In genomic region chr3:112390783-112391641, GRCh38 we compare ENCODE assay signal across 8 cellular contexts. TPM values are rescaled to one million over a fixed set of nuclear protein-coding genes. Genes with fewer than 3 reads are reported as not detected.
DNase-seq lines count a peak whose midpoint lies in the region; ATAC-seq, FAIRE-seq and TF ChIP-seq lines count a peak whose summit lies in the region.

No MANE protein-coding gene starts in this region.

- no peaks in the 10 kb centered on the region for H3K27me3 ChIP-seq in gastroesophageal sphincter
- H3K27me3 ChIP-seq in pancreas = peaks cover 0 to 3% (median 0%) of the 10 kb centered on the region in 4 donors
- H3K27me3 ChIP-seq in gastrocnemius medialis = no peaks in the 10 kb centered on the region

- peak; percentile 81 for ATAC-seq in gastroesophageal sphincter
- peak in 3 of 4 donors; percentile 18 to 69 (median 66) for ATAC-seq in pancreas
- no peak for ATAC-seq in gastrocnemius medialis
- ATAC-seq in GM19397 (IDR thresholded peaks at IDR 0.05; ENCODE audit: unreplicated experiment) = no peak

- H3K27ac ChIP-seq in gastroesophageal sphincter = peak overlapping the region; percentile 71 to 85 (median 82)
- H3K27ac ChIP-seq in pancreas = peak overlapping the region in 2 of 4 donors; percentile 27 to 34
- peak overlapping the region in 2 of 4 donors; percentile 7 to 35 for H3K27ac ChIP-seq in gastrocnemius medialis

- intact Hi-C loops in pancreas (cut with DNase I) (no loop called here), gastrocnemius medialis (cut with DNase I; ENCODE audit: low total_unique reads) (no loop called here)

- no peak for TF ChIP-seq EP300 in gastroesophageal sphincter (IDR thresholded peaks at IDR 0.05)

- FAIRE-seq in H54 (lab: Jason Lieb, UNC) (peak; percentile 98), pancreas (lab: Jason Lieb, UNC) (peak; percentile 68)

- DNase-seq in A172 (ENCODE audit: low spot score) (peak; percentile 95), H54 (ENCODE audit: insufficient read length, low spot score) (peak; percentile 24), pancreas (no peak), gastrocnemius medialis (no peak), SKM-1 (lab: John Stamatoyannopoulos, UW; ENCODE audit: unreplicated experiment) (no peak)

- TF ChIP-seq CTCF in WI38 (IDR thresholded peaks at IDR 0.05; ENCODE audit: low read depth, low read length) = no peak
- TF ChIP-seq CTCF in gastroesophageal sphincter (IDR thresholded peaks at IDR 0.05) = no peak
- TF ChIP-seq CTCF in pancreas (IDR thresholded peaks at IDR 0.05) = no peak
- no peak for TF ChIP-seq CTCF in gastrocnemius medialis (IDR thresholded peaks at IDR 0.05 in 4 of 5, conservative IDR thresholded peaks at IDR 0.05 in 1 of 5)

- no peaks in the 10 kb centered on the region for H3K36me3 ChIP-seq in gastroesophageal sphincter
- no peaks in the 10 kb centered on the region for H3K36me3 ChIP-seq in pancreas
- no peaks in the 10 kb centered on the region for H3K36me3 ChIP-seq in gastrocnemius medialis

- WGBS in gastroesophageal sphincter (ENCODE audit: low coverage in 1 of 2), 2 donors = 3 to 12% methylated on average over 3 to 4 of the region's 4 CpGs
- 24 to 29% methylated on average over 4 of the region's 4 CpGs for WGBS in pancreas, 2 donors

- H3K4me3 ChIP-seq in WI38 (ENCODE audit: low read depth, low read length) (peak overlapping the region; percentile 3; the same call in 1 of the 2 replicates), gastroesophageal sphincter (no peak overlapping the region), pancreas (no peak overlapping the region), gastrocnemius medialis (no peak overlapping the region)

- in situ Hi-C loops in gastrocnemius medialis (cut with MboI; ENCODE audit: low sequenced_read_pairs in 4 of 4) = no loop called here

- H3K4me1 ChIP-seq in gastroesophageal sphincter (peaks cover 3 to 34% (median 10%) of the 10 kb centered on the region in 3 donors), pancreas (no peaks in the 10 kb centered on the region), gastrocnemius medialis (no peaks in the 10 kb centered on the region)

- H3K9me3 ChIP-seq in gastroesophageal sphincter (no peaks in the 10 kb centered on the region), pancreas (no peaks in the 10 kb centered on the region), gastrocnemius medialis (no peaks in the 10 kb centered on the region)

- TF ChIP-seq POLR2A in H54 (IDR thresholded peaks at IDR 0.05; ENCODE audit: low read depth, low read length) (no peak), gastroesophageal sphincter (IDR thresholded peaks at IDR 0.05) (no peak), gastrocnemius medialis (IDR thresholded peaks at IDR 0.05) (no peak)

RNA-seq across cellular contexts. Expression of gene CD200, which starts 58.1 kb away (rescaled TPM):
- not detected in 2 replicates for total RNA-seq in A172 (2014; rRNA removed; shearing (Covaris generic))
- total RNA-seq in gastroesophageal sphincter (10 to 100 TPM in 1 of 4 donors, 1 to 10 TPM in 3; 2.5 to 15.6 (median 4.8) TPM), pancreas (1 to 10 TPM; 1.1 to 4.8 (median 2.5) TPM), gastrocnemius medialis (under 1 TPM; 0.27 to 0.76 (median 0.36) TPM)
- 10 to 100 TPM in 1 of 2 donors, 1 to 10 TPM in 1; 3.4 to 22.2 TPM for polyA plus RNA-seq in pancreas

Comparison
In these comparisons a context has a peak if more than half of its experiments do, and no peak if none do; other contexts are left out.
1. DNase-seq: peak in A172 (single experiment) and H54 (single experiment); none in pancreas (0 of 6), gastrocnemius medialis (0 of 2) and SKM-1 (single experiment).
2. ATAC-seq: peak in gastroesophageal sphincter (single experiment) and pancreas (3 of 4); none in gastrocnemius medialis (0 of 2) and GM19397 (single experiment).